ENCODE assay signal across 1 cellular context in the genomic region with DNA sequence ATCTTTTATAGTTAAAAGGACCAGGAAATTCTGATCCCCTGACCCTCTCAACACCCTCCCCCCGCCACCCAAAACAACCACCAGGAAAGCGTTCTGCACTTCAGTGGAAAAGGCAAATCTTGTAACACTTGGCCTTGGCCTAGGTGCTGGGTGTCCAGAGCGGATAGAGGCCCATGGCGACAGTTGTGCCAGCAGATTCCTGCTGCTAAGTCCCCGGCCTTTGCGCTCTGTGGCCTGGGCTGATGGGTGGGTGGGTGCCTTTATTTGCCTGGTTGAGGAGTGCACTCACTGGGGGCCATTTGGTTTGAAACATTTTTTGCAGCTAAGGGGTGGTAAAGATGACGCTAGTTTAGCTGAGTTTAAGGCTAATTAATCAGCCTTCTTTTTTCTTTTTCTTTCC.
A peak's percentile ranks its signal among the peaks of the same experiment; 100 is the strongest.
TF ChIP-seq lines count a peak whose summit lies in the region.

No MANE protein-coding gene starts in this region.

TF ChIP-seq in HepG2, 621 proteins besides CTCF, POLR2A, EP300 and RAD21 (continued from another document):
- peak; percentile 14; the same call in 1 of the 2 replicates for TF ChIP-seq HNF4G (IDR thresholded peaks at IDR 0.05; ENCODE audit: borderline replicate concordance, low read depth, low read length)
- no peak for TF ChIP-seq HNF4G (CRISPR knock-in tag; IDR thresholded peaks at IDR 0.05; ENCODE audit: borderline replicate concordance, low read depth)
- peak; percentile 20; the same call in 1 of the 2 replicates for TF ChIP-seq HOXA3 (CRISPR knock-in tag; IDR thresholded peaks at IDR 0.05)
- TF ChIP-seq ZNF12 (CRISPR knock-in tag; IDR thresholded peaks at IDR 0.05): no peak
- no peak for TF ChIP-seq YEATS2 (CRISPR knock-in tag; IDR thresholded peaks at IDR 0.05; ENCODE audit: borderline replicate concordance)
- no peak for TF ChIP-seq KLF11 (CRISPR knock-in tag; IDR thresholded peaks at IDR 0.05)
- 0 out of 2 replicates have a peak, but pooled peaks have one; percentile 71 for TF ChIP-seq FIP1L1 (IDR thresholded peaks at IDR 0.05; ENCODE audit: borderline replicate concordance, insufficient read depth, low read depth, low read length)
- no peak for TF ChIP-seq PRDM15 (CRISPR knock-in tag; IDR thresholded peaks at IDR 0.05)
- peak; percentile 34; the same call in 1 of the 2 replicates for TF ChIP-seq ZNF44 (CRISPR knock-in tag; IDR thresholded peaks at IDR 0.05)
- TF ChIP-seq RNF2 (conservative IDR thresholded peaks at IDR 0.05; ENCODE audit: low read depth): no peak
- no peak for TF ChIP-seq KDM2A (CRISPR knock-in tag; IDR thresholded peaks at IDR 0.05; ENCODE audit: borderline replicate concordance, low read depth)
- TF ChIP-seq, protein P1, sequence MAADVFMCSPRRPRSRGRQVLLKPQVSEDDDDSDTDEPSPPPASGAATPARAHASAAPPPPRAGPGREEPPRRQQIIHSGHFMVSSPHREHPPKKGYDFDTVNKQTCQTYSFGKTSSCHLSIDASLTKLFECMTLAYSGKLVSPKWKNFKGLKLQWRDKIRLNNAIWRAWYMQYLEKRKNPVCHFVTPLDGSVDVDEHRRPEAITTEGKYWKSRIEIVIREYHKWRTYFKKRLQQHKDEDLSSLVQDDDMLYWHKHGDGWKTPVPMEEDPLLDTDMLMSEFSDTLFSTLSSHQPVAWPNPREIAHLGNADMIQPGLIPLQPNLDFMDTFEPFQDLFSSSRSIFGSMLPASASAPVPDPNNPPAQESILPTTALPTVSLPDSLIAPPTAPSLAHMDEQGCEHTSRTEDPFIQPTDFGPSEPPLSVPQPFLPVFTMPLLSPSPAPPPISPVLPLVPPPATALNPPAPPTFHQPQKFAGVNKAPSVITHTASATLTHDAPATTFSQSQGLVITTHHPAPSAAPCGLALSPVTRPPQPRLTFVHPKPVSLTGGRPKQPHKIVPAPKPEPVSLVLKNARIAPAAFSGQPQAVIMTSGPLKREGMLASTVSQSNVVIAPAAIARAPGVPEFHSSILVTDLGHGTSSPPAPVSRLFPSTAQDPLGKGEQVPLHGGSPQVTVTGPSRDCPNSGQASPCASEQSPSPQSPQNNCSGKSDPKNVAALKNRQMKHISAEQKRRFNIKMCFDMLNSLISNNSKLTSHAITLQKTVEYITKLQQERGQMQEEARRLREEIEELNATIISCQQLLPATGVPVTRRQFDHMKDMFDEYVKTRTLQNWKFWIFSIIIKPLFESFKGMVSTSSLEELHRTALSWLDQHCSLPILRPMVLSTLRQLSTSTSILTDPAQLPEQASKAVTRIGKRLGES (CRISPR knock-in tag; IDR thresholded peaks at IDR 0.05; ENCODE audit: borderline replicate concordance): no peak
- 0 out of 2 replicates have a peak, but pooled peaks have one; percentile 50 for TF ChIP-seq ZNF891 (CRISPR knock-in tag; IDR thresholded peaks at IDR 0.05)
- TF ChIP-seq ZC3H4 (CRISPR knock-in tag; IDR thresholded peaks at IDR 0.05; ENCODE audit: borderline replicate concordance): 0 out of 2 replicates have a peak, but pooled peaks have one; percentile 80
- 0 out of 2 replicates have a peak, but pooled peaks have one; percentile 21 for TF ChIP-seq ZBTB4 (CRISPR knock-in tag; IDR thresholded peaks at IDR 0.05; ENCODE audit: borderline replicate concordance)
- peak; percentile 75 for TF ChIP-seq ZNF687 (CRISPR knock-in tag; IDR thresholded peaks at IDR 0.05)
- TF ChIP-seq, protein P2, sequence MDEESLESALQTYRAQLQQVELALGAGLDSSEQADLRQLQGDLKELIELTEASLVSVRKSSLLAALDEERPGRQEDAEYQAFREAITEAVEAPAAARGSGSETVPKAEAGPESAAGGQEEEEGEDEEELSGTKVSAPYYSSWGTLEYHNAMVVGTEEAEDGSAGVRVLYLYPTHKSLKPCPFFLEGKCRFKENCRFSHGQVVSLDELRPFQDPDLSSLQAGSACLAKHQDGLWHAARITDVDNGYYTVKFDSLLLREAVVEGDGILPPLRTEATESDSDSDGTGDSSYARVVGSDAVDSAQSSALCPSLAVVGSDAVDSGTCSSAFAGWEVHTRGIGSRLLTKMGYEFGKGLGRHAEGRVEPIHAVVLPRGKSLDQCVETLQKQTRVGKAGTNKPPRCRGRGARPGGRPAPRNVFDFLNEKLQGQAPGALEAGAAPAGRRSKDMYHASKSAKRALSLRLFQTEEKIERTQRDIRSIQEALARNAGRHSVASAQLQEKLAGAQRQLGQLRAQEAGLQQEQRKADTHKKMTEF (CRISPR knock-in tag; IDR thresholded peaks at IDR 0.05): no peak
- 0 out of 2 replicates have a peak, but pooled peaks have one; percentile 38 for TF ChIP-seq NRL (CRISPR knock-in tag; IDR thresholded peaks at IDR 0.05; ENCODE audit: borderline replicate concordance)
- TF ChIP-seq POLR2G (IDR thresholded peaks at IDR 0.05; ENCODE audit: low read depth, low read length): peak; percentile 55; the same call in 1 of the 2 replicates
- peak; percentile 20 for TF ChIP-seq ZNF883 (CRISPR knock-in tag; IDR thresholded peaks at IDR 0.05; ENCODE audit: not compliant biosample characterization)
- peak; percentile 97 for TF ChIP-seq ZBTB38 (CRISPR knock-in tag; IDR thresholded peaks at IDR 0.05)
- no peak for TF ChIP-seq RFXANK (CRISPR knock-in tag; IDR thresholded peaks at IDR 0.05)
- TF ChIP-seq SRY (CRISPR knock-in tag; IDR thresholded peaks at IDR 0.05): no peak
- peak; percentile 32; the same call in 1 of the 2 replicates for TF ChIP-seq ZFY (CRISPR knock-in tag; IDR thresholded peaks at IDR 0.05)
